Comparison of ENCODE assay signal across 1 cellular context in genomic region chr3:129429080-129429451, GRCh38.
TF ChIP-seq lines count a peak whose summit lies in the region.

No MANE protein-coding gene starts in this region.

TF ChIP-seq in GM12878, 131 proteins besides CTCF, POLR2A, EP300 and RAD21:
- TF ChIP-seq MAX (IDR thresholded peaks at IDR 0.05; ENCODE audit: low read depth, low read length), result no peak
- TF ChIP-seq, protein P1, sequence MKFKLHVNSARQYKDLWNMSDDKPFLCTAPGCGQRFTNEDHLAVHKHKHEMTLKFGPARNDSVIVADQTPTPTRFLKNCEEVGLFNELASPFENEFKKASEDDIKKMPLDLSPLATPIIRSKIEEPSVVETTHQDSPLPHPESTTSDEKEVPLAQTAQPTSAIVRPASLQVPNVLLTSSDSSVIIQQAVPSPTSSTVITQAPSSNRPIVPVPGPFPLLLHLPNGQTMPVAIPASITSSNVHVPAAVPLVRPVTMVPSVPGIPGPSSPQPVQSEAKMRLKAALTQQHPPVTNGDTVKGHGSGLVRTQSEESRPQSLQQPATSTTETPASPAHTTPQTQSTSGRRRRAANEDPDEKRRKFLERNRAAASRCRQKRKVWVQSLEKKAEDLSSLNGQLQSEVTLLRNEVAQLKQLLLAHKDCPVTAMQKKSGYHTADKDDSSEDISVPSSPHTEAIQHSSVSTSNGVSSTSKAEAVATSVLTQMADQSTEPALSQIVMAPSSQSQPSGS (IDR thresholded peaks at IDR 0.05; ENCODE audit: low read length), result no peak
- TF ChIP-seq IRF4 (IDR thresholded peaks at IDR 0.05; ENCODE audit: low read depth, low read length), result no peak
- TF ChIP-seq TCF12 (IDR thresholded peaks at IDR 0.05; ENCODE audit: low read depth, low read length), result no peak
- no peak for TF ChIP-seq CREB1 (IDR thresholded peaks at IDR 0.05; ENCODE audit: low read depth)
- no peak for TF ChIP-seq USF2 (IDR thresholded peaks at IDR 0.05; ENCODE audit: borderline replicate concordance, low read depth, low read length)
- no peak for TF ChIP-seq NFIC (IDR thresholded peaks at IDR 0.05; ENCODE audit: low read depth, low read length)
- no peak for TF ChIP-seq PBX3 (IDR thresholded peaks at IDR 0.05; ENCODE audit: insufficient replicate concordance, low read depth, low read length)
TF ChIP-seq in GM12878: peak in this region for 0.
